Comparison of ENCODE assay signal across 24 cellular contexts in the genomic region with DNA sequence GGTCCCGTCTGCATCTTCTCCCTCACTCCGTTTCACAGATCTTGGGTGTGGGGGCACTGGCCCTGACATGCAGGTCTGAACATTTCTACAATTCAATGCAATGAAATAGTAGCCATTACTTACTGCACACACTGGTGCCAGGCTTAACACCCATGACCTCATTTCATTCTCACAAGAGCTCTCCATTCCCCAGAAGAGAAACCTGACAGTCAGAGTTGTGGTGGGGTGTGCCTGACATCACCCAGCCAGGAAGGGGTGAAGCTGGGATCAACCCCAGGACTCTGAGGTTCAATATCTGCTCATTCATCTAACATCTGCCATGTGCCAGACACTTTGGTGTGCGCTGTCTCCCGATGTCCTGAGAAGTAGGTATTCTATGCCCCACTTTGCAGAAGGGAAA. TPM values are rescaled to one million over a fixed set of nuclear protein-coding genes. Genes with fewer than 3 reads are reported as not detected.
DNase-seq lines count a peak whose midpoint lies in the region; ATAC-seq, FAIRE-seq and TF ChIP-seq lines count a peak whose summit lies in the region.
"Had no signal": no experiment of that assay in that cellular context is flagged by ENCODE, and none has a peak within 500 bp of the region (broad histone marks: within the 10 kb centered on the region; RNA-seq: fewer than 3 reads in every experiment).

No MANE protein-coding gene starts in this region.

- H3K4me3 ChIP-seq in bronchial epithelial cell (ENCODE audit: low read depth, low read length) (no peak overlapping the region), hepatocyte (no peak overlapping the region)
- H3K4me3 ChIP-seq: HAP-1 had no signal

- peaks cover 23% of the 10 kb centered on the region for H3K4me1 Mint-ChIP-seq in activated CD8-positive, alpha-beta memory T cell treated with anti-CD3 and anti-CD28 coated beads, Interleukin-2, amount 10 ng/mL, durations not matched to agents 7 days and 5 days
- H3K4me1 Mint-ChIP-seq in neural crest cell: peaks cover 35% of the 10 kb centered on the region
- H3K4me1 Mint-ChIP-seq: B cell had no signal

- H3K9me2 ChIP-seq in hepatocyte (replicated peaks; ENCODE audit: insufficient read depth): no peaks in the 10 kb centered on the region

- no peak overlapping the region for H3K27ac Mint-ChIP-seq in activated CD8-positive, alpha-beta memory T cell treated with anti-CD3 and anti-CD28 coated beads, Interleukin-2, amount 10 ng/mL, durations not matched to agents 7 days and 5 days
- peak overlapping the region; percentile 67 for H3K27ac Mint-ChIP-seq in neural crest cell (ENCODE audit: unreplicated experiment)
- H3K27ac Mint-ChIP-seq: B cell; CD8-positive, alpha-beta T cell had no signal

- no peaks in the 10 kb centered on the region for H4K20me1 ChIP-seq in hepatocyte (ENCODE audit: insufficient read depth, poor library complexity, severe bottlenecking)

- peak; percentile 58 for ATAC-seq in activated CD8-positive, alpha-beta memory T cell treated with anti-CD3 and anti-CD28 coated beads, Interleukin-2, amount 10 ng/mL, durations not matched to agents 7 days and 5 days
- ATAC-seq in HG03108 (IDR thresholded peaks at IDR 0.05; ENCODE audit: unreplicated experiment): no peak
- ATAC-seq: CD8-positive, alpha-beta T cell; Panc1 had no signal

- no peak for DNase-seq in activated CD8-positive, alpha-beta memory T cell treated with anti-CD3 and anti-CD28 coated beads, Interleukin-2, amount 10 ng/mL, durations not matched to agents 7 days and 5 days
- no peak for DNase-seq in activated CD8-positive, alpha-beta memory T cell treated with anti-CD3 and anti-CD28 coated beads, Interleukin-2, amount 50 U/mL, for 48 hours
- no peak for DNase-seq in bronchial epithelial cell (ENCODE audit: low read depth)
- no peak for DNase-seq in neural crest cell (ENCODE audit: low read depth, low spot score)
- DNase-seq in hepatocyte (ENCODE audit: low spot score): no peak
- no peak for DNase-seq in activated naive CD4-positive, alpha-beta T cell treated with anti-CD3 and anti-CD28 coated beads, Interleukin-2, amount 50 U/mL, for 16 hours
- DNase-seq: CD8-positive, alpha-beta T cell; DMS 273 treated with DMSO at 0.1 percent for 48 hours; DMS79; EL; GF-D8; GOT3; KG1; MM.1S; NCI-H2081; NCI-H526 treated with DMSO at 0.1 percent for 48 hours; SHP77 had no signal

- no peaks in the 10 kb centered on the region for H3K79me2 ChIP-seq in hepatocyte

- H3K9me3 Mint-ChIP-seq in activated CD8-positive, alpha-beta memory T cell treated with anti-CD3 and anti-CD28 coated beads, Interleukin-2, amount 10 ng/mL, durations not matched to agents 7 days and 5 days (ENCODE audit: low read depth): no peaks in the 10 kb centered on the region
- no peaks in the 10 kb centered on the region for H3K9me3 Mint-ChIP-seq in neural crest cell
- H3K9me3 Mint-ChIP-seq: CD8-positive, alpha-beta T cell had no signal

- FAIRE-seq in bronchial epithelial cell (lab: Jason Lieb, UNC): peak; percentile 86
- FAIRE-seq: GM12891 had no signal

- H3K27me3 ChIP-seq in bronchial epithelial cell (ENCODE audit: control insufficient read depth, insufficient read depth, low read length) (peaks cover 14% of the 10 kb centered on the region), hepatocyte (no peaks in the 10 kb centered on the region)

- H2AFZ ChIP-seq in hepatocyte: no peak overlapping the region

- H3K36me3 Mint-ChIP-seq in activated CD8-positive, alpha-beta memory T cell treated with anti-CD3 and anti-CD28 coated beads, Interleukin-2, amount 10 ng/mL, durations not matched to agents 7 days and 5 days: no peaks in the 10 kb centered on the region
- no peaks in the 10 kb centered on the region for H3K36me3 Mint-ChIP-seq in neural crest cell (ENCODE audit: low read depth)
- H3K36me3 Mint-ChIP-seq: CD8-positive, alpha-beta T cell had no signal

- 81% methylated on average over 4 of the region's 4 CpGs for WGBS in hepatocyte (ENCODE audit: low lambda C conversion rate, missing lambda C conversion rate)

- no peak overlapping the region for H3K4me3 Mint-ChIP-seq in activated CD8-positive, alpha-beta memory T cell treated with anti-CD3 and anti-CD28 coated beads, Interleukin-2, amount 10 ng/mL, durations not matched to agents 7 days and 5 days
- H3K4me3 Mint-ChIP-seq in neural crest cell: no peak overlapping the region
- H3K4me3 Mint-ChIP-seq: B cell; CD8-positive, alpha-beta T cell had no signal

- TF ChIP-seq CTCF in bronchial epithelial cell (IDR thresholded peaks at IDR 0.05; ENCODE audit: insufficient read depth, low read length, severe bottlenecking): no peak
- TF ChIP-seq CTCF in neural crest cell (conservative IDR thresholded peaks at IDR 0.05): no peak
- TF ChIP-seq CTCF in hepatocyte (IDR thresholded peaks at IDR 0.05; ENCODE audit: poor library complexity): no peak

- no peaks in the 10 kb centered on the region for H3K9me3 ChIP-seq in hepatocyte (ENCODE audit: low read depth)
- H3K9me3 ChIP-seq: HAP-1 had no signal

- peaks cover 29% of the 10 kb centered on the region for H3K27me3 Mint-ChIP-seq in activated CD8-positive, alpha-beta memory T cell treated with anti-CD3 and anti-CD28 coated beads, Interleukin-2, amount 10 ng/mL, durations not matched to agents 7 days and 5 days
- peaks cover 7% of the 10 kb centered on the region for H3K27me3 Mint-ChIP-seq in neural crest cell (ENCODE audit: low read depth)

- no peak overlapping the region for H3K27ac ChIP-seq in hepatocyte
- H3K27ac ChIP-seq: C4-2B, RWPE1 had no signal

- H3K36me3 ChIP-seq in bronchial epithelial cell (ENCODE audit: control insufficient read depth, insufficient read depth, low read length) (no peaks in the 10 kb centered on the region), hepatocyte (replicated peaks; ENCODE audit: insufficient read depth, low read depth) (no peaks in the 10 kb centered on the region)
- H3K36me3 ChIP-seq: HAP-1 had no signal

- peaks cover 12% of the 10 kb centered on the region for H3K4me1 ChIP-seq in hepatocyte (ENCODE audit: insufficient read depth)

- CTCF ChIA-PET in activated CD8-positive, alpha-beta memory T cell treated with anti-CD3 and anti-CD28 coated beads, Interleukin-2, amount 10 ng/mL, durations not matched to agents 7 days and 5 days (lab: Charles Lee): interaction anchor here (3.5 kb wide), 1 partner anchor 11 kb away, joined by 17 read pairs; no protein-coding TSS in a partner anchor

- H3K4me2 ChIP-seq in hepatocyte: no peak overlapping the region

RNA-seq across cellular contexts. Expression of gene MVK, which starts 34.7 kb away (rescaled TPM):
- 10 to 100 TPM; 21.7 to 27.4 TPM for total RNA-seq in activated CD8-positive, alpha-beta memory T cell treated with anti-CD3 and anti-CD28 coated beads, Interleukin-2, amount 10 ng/mL, durations not matched to agents 7 days and 5 days
- 14.3 and 16.1 TPM in 2 replicates for total RNA-seq in bronchial epithelial cell
- total RNA-seq in neural crest cell: 59.3 and 63.9 TPM in 2 replicates
- 32.8 and 34.3 TPM in 2 replicates for total RNA-seq in hepatocyte
- polyA plus RNA-seq in hepatocyte: 16.0 and 18.3 TPM in 2 replicates

RNA-seq across cellular contexts. Expression of gene MMAB, which starts 35.0 kb away (rescaled TPM):
- 10 to 100 TPM; 35.4 to 40.9 TPM for total RNA-seq in activated CD8-positive, alpha-beta memory T cell treated with anti-CD3 and anti-CD28 coated beads, Interleukin-2, amount 10 ng/mL, durations not matched to agents 7 days and 5 days
- total RNA-seq in bronchial epithelial cell (33.5 and 36.9 TPM in 2 replicates), neural crest cell (84.9 and 95.6 TPM in 2 replicates), hepatocyte (46.6 and 66.6 TPM in 2 replicates)
- 80.6 and 80.8 TPM in 2 replicates for polyA plus RNA-seq in hepatocyte
